In the genomic region with DNA sequence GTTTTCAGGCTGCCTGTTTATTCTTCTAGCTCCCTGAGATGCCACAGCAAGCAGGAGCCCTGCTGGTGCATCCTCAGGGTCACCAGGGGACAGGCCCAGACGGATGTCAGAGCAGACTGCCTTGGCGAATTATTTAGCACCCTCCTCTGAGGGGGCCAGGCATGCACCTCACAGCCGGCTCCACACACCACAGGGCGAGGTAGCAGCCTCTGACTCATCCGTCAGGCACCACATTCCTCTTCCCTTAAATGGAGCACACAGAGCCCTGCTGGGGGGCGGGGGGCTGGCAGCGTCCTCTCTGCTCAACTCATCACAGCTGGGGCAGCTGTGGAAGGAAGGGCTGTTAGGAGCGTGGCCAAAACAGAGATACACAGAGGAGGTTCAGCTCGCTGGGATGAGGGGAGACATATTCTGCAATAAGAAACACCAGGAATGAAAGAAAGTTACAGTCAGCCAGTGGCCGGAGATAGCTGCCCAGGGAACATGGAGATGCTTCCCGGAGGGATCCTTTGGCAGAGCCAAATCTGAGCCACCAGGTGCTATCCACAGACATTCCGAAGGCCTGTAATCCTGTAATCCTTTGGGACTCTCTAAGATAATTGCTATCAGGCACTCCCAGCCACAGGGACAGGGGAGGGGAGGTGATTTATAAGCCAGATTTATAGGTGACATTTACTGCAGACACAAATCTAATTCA, we compare ENCODE assay signal across 8 cellular contexts. TPM values are rescaled to one million over a fixed set of nuclear protein-coding genes. Genes with fewer than 3 reads are reported as not detected.
DNase-seq lines count a peak whose midpoint lies in the region; ATAC-seq and TF ChIP-seq lines count a peak whose summit lies in the region.

No MANE protein-coding gene starts in this region.

- H3K36me3 Mint-ChIP-seq in activated T-cell treated with anti-CD3 and anti-CD28 coated beads, Interleukin-2, amount 50 U/mL, for 4 hours (ENCODE audit: insufficient read depth) = no peaks in the 10 kb centered on the region

- in situ Hi-C loops in astrocyte of the cerebellum (cut with HindIII; ENCODE audit: low sequenced_read_pairs) = no loop called here

- no peak for ATAC-seq in activated T-cell treated with anti-CD3 and anti-CD28 coated beads, Interleukin-2, amount 50 U/mL, for 4 hours
- no peak for ATAC-seq in HG03108 (IDR thresholded peaks at IDR 0.05; ENCODE audit: unreplicated experiment)

- H3F3A ChIP-seq in smooth muscle cell (ENCODE audit: low read depth) = peaks cover 4% of the 10 kb centered on the region

- H3K4me3 Mint-ChIP-seq in activated T-cell treated with anti-CD3 and anti-CD28 coated beads, Interleukin-2, amount 50 U/mL, for 4 hours = no peak overlapping the region

- no peak overlapping the region for H3K27ac ChIP-seq in iPS-20b (ENCODE audit: low read length)
- H3K27ac ChIP-seq in smooth muscle cell (ENCODE audit: low read depth) = peak overlapping the region; percentile 87

- H3K4me3 ChIP-seq in astrocyte of the cerebellum (ENCODE audit: low read depth, low read length) = no peak overlapping the region
- peak overlapping the region; percentile 3; the same call in 1 of the 2 replicates for H3K4me3 ChIP-seq in iPS-20b (ENCODE audit: low read length)
- peak overlapping the region; percentile 19 for H3K4me3 ChIP-seq in smooth muscle cell

- 7% methylated on average over 12 of the region's 12 CpGs for WGBS in smooth muscle cell (ENCODE audit: low lambda C conversion rate)

- peaks cover 3% of the 10 kb centered on the region for H3K27me3 Mint-ChIP-seq in activated T-cell treated with anti-CD3 and anti-CD28 coated beads, Interleukin-2, amount 50 U/mL, for 4 hours (ENCODE audit: low read depth)

- DNase-seq in HK-2 (ENCODE audit: unreplicated experiment) (peak; percentile 91), astrocyte of the cerebellum (ENCODE audit: low read depth) (peak; percentile 90), smooth muscle cell (lab: John Stamatoyannopoulos, UW; ENCODE audit: unreplicated experiment) (peak; percentile 30), CD1c-positive myeloid dendritic cell (ENCODE audit: extremely low spot score) (no peak)
- DNase-seq in activated CD4-positive, alpha-beta T cell treated with anti-CD3 and anti-CD28 coated beads for 48 hours = no peak
- no peak for DNase-seq in activated T-cell treated with anti-CD3 and anti-CD28 coated beads, Interleukin-2, amount 50 U/mL, for 4 hours

- H3K9me3 ChIP-seq in iPS-20b (ENCODE audit: insufficient read depth, low read depth, low read length) (peaks cover 8% of the 10 kb centered on the region), smooth muscle cell (replicated peaks; ENCODE audit: low read depth) (no peaks in the 10 kb centered on the region)

- H3K27me3 ChIP-seq in iPS-20b (ENCODE audit: insufficient read depth, low read length) = no peaks in the 10 kb centered on the region
- H3K27me3 ChIP-seq in smooth muscle cell (ENCODE audit: low read depth) = no peaks in the 10 kb centered on the region

- H3K9ac ChIP-seq in iPS-20b (ENCODE audit: low read depth, low read length) = peak overlapping the region; percentile 30; the same call in 1 of the 2 replicates
- H3K9ac ChIP-seq in smooth muscle cell (ENCODE audit: low read depth) = peak overlapping the region; percentile 42

- no peaks in the 10 kb centered on the region for H3K4me1 Mint-ChIP-seq in activated T-cell treated with anti-CD3 and anti-CD28 coated beads, Interleukin-2, amount 50 U/mL, for 4 hours (ENCODE audit: low read depth)

- no peak for TF ChIP-seq CTCF in astrocyte of the cerebellum (IDR thresholded peaks at IDR 0.05; ENCODE audit: low read depth, low read length, missing control alignments)
- no peak for TF ChIP-seq CTCF in smooth muscle cell (IDR thresholded peaks at IDR 0.05; ENCODE audit: borderline replicate concordance, insufficient read depth, poor library complexity, severe bottlenecking)

- H3K36me3 ChIP-seq in iPS-20b (ENCODE audit: insufficient read depth, low read depth, low read length) (no peaks in the 10 kb centered on the region), smooth muscle cell (ENCODE audit: low read depth) (peaks cover 3% of the 10 kb centered on the region)

- H2AFZ ChIP-seq in smooth muscle cell (ENCODE audit: low read depth) = no peak overlapping the region

- H3K4me1 ChIP-seq in iPS-20b (ENCODE audit: insufficient read depth, low read length) (peaks cover 15% of the 10 kb centered on the region), smooth muscle cell (ENCODE audit: low read depth) (peaks cover 14% of the 10 kb centered on the region)

- H3K4me2 ChIP-seq in smooth muscle cell = peak overlapping the region; percentile 67

- peaks cover 55% of the 10 kb centered on the region for H3K79me2 ChIP-seq in smooth muscle cell (ENCODE audit: low read depth)

- H4K20me1 ChIP-seq in smooth muscle cell (ENCODE audit: low read depth) = peaks cover 59% of the 10 kb centered on the region

- peaks cover 4% of the 10 kb centered on the region for H3K9me3 Mint-ChIP-seq in activated T-cell treated with anti-CD3 and anti-CD28 coated beads, Interleukin-2, amount 50 U/mL, for 4 hours

RNA-seq across cellular contexts. Expression of a gene that starts 13.9 kb away (rescaled TPM):
- 49.9 and 68.9 TPM in 2 replicates for total RNA-seq in smooth muscle cell
- polyA plus RNA-seq in smooth muscle cell = 7.8 and 13.3 TPM in 2 replicates
- not detected for total RNA-seq in activated T-cell treated with anti-CD3 and anti-CD28 coated beads, Interleukin-2, amount 50 U/mL, for 4 hours

Comparison
In these comparisons a context has a peak if more than half of its experiments do, and no peak if none do; other contexts are left out.
1. DNase-seq: peak in HK-2 (single experiment), astrocyte of the cerebellum (single experiment) and smooth muscle cell (single experiment); none in CD1c-positive myeloid dendritic cell (single experiment), activated CD4-positive, alpha-beta T cell treated with anti-CD3 and anti-CD28 coated beads for 48 hours (single experiment) and activated T-cell treated with anti-CD3 and anti-CD28 coated beads, Interleukin-2, amount 50 U/mL, for 4 hours (single experiment).
2. RNA of a gene that starts 13.9 kb away (total RNA-seq): 49.9 to 68.9 TPM in smooth muscle cell; not detected in activated T-cell treated with anti-CD3 and anti-CD28 coated beads, Interleukin-2, amount 50 U/mL, for 4 hours; every median in the first group is over 10 times any median in the second.